ENCODE assay signal across 1 cellular context in the genomic region with DNA sequence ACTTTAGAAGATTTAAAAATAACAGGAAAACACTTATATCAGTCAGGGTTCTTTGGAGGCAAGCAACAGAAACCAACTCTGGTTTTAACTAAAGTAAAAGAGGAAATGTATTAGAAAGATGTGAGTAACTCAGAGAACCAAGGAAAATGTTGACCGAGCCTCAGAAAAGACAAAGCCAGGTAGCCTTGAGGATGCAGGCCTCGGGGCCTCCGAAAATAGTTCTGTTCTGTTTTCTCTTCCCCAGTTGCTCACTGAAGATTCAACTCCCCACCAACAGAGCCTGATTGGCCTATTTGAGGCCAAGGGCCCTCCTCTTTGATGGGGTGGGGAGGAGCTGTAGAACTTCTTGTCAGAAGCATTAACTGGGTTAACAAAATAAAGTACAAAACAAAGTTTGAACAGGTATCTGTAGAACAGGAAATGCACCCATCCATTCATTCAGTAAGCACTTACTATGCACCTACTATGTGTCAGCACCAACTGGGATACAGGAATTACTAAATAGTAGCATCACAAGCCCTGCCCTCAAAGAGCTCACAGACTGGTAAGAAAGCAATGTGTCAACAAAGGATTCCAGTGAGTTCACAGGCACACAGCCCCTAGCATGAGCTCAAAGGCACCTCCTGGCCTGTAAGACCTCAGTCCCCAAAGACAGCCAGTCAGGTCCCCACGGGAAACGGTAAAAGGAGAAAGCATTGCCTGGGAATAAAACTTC.
A peak's percentile ranks its signal among the peaks of the same experiment; 100 is the strongest.
TF ChIP-seq lines count a peak whose summit lies in the region.

No MANE protein-coding gene starts in this region.

TF ChIP-seq in GM12878, 131 proteins besides CTCF, POLR2A, EP300 and RAD21:
- no peak for TF ChIP-seq ZNF207 (IDR thresholded peaks at IDR 0.05; ENCODE audit: borderline replicate concordance)
- TF ChIP-seq CHD1 (IDR thresholded peaks at IDR 0.05; ENCODE audit: low read depth, low read length) = no peak
- no peak for TF ChIP-seq CREB1 (IDR thresholded peaks at IDR 0.05; ENCODE audit: low read depth)
- no peak for TF ChIP-seq TCF12 (IDR thresholded peaks at IDR 0.05; ENCODE audit: low read depth, low read length)
- TF ChIP-seq LARP7 (IDR thresholded peaks at IDR 0.05) = no peak
- TF ChIP-seq ZBED1 (IDR thresholded peaks at IDR 0.05; ENCODE audit: borderline replicate concordance) = no peak
- TF ChIP-seq ZNF217 (IDR thresholded peaks at IDR 0.05) = no peak
- TF ChIP-seq CBX5 (IDR thresholded peaks at IDR 0.05; ENCODE audit: low read depth) = 0 out of 2 replicates have a peak, but pooled peaks have one; percentile 32
- TF ChIP-seq, protein P1, sequence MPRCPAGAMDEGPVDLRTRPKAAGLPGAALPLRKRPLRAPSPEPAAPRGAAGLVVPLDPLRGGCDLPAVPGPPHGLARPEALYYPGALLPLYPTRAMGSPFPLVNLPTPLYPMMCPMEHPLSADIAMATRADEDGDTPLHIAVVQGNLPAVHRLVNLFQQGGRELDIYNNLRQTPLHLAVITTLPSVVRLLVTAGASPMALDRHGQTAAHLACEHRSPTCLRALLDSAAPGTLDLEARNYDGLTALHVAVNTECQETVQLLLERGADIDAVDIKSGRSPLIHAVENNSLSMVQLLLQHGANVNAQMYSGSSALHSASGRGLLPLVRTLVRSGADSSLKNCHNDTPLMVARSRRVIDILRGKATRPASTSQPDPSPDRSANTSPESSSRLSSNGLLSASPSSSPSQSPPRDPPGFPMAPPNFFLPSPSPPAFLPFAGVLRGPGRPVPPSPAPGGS (IDR thresholded peaks at IDR 0.05; ENCODE audit: borderline replicate concordance, insufficient read depth, low read depth, low read length, poor library complexity, severe bottlenecking) = no peak
- TF ChIP-seq, protein P2, sequence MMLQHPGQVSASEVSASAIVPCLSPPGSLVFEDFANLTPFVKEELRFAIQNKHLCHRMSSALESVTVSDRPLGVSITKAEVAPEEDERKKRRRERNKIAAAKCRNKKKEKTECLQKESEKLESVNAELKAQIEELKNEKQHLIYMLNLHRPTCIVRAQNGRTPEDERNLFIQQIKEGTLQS (IDR thresholded peaks at IDR 0.05; ENCODE audit: borderline replicate concordance, extremely low read depth, low read depth, low read length) = no peak
- TF ChIP-seq HDAC2 (IDR thresholded peaks at IDR 0.05) = no peak
- no peak for TF ChIP-seq BHLHE40 (IDR thresholded peaks at IDR 0.05; ENCODE audit: borderline replicate concordance in 1 of 2, low read depth in 2 of 2, low read length in 1 of 2)
- TF ChIP-seq, protein P3, sequence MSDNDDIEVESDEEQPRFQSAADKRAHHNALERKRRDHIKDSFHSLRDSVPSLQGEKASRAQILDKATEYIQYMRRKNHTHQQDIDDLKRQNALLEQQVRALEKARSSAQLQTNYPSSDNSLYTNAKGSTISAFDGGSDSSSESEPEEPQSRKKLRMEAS (IDR thresholded peaks at IDR 0.05; ENCODE audit: low read depth, low read length) = no peak
- TF ChIP-seq CBX3 (IDR thresholded peaks at IDR 0.05; ENCODE audit: borderline replicate concordance, low read depth) = no peak
- TF ChIP-seq SPI1 (IDR thresholded peaks at IDR 0.05; ENCODE audit: borderline replicate concordance, insufficient read depth, low read depth, low read length) = peak; percentile 45; the same call in 1 of the 2 replicates
- TF ChIP-seq, protein P4, sequence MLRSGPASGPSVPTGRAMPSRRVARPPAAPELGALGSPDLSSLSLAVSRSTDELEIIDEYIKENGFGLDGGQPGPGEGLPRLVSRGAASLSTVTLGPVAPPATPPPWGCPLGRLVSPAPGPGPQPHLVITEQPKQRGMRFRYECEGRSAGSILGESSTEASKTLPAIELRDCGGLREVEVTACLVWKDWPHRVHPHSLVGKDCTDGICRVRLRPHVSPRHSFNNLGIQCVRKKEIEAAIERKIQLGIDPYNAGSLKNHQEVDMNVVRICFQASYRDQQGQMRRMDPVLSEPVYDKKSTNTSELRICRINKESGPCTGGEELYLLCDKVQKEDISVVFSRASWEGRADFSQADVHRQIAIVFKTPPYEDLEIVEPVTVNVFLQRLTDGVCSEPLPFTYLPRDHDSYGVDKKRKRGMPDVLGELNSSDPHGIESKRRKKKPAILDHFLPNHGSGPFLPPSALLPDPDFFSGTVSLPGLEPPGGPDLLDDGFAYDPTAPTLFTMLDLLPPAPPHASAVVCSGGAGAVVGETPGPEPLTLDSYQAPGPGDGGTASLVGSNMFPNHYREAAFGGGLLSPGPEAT (IDR thresholded peaks at IDR 0.05; ENCODE audit: low read depth) = no peak
- TF ChIP-seq, protein P5, sequence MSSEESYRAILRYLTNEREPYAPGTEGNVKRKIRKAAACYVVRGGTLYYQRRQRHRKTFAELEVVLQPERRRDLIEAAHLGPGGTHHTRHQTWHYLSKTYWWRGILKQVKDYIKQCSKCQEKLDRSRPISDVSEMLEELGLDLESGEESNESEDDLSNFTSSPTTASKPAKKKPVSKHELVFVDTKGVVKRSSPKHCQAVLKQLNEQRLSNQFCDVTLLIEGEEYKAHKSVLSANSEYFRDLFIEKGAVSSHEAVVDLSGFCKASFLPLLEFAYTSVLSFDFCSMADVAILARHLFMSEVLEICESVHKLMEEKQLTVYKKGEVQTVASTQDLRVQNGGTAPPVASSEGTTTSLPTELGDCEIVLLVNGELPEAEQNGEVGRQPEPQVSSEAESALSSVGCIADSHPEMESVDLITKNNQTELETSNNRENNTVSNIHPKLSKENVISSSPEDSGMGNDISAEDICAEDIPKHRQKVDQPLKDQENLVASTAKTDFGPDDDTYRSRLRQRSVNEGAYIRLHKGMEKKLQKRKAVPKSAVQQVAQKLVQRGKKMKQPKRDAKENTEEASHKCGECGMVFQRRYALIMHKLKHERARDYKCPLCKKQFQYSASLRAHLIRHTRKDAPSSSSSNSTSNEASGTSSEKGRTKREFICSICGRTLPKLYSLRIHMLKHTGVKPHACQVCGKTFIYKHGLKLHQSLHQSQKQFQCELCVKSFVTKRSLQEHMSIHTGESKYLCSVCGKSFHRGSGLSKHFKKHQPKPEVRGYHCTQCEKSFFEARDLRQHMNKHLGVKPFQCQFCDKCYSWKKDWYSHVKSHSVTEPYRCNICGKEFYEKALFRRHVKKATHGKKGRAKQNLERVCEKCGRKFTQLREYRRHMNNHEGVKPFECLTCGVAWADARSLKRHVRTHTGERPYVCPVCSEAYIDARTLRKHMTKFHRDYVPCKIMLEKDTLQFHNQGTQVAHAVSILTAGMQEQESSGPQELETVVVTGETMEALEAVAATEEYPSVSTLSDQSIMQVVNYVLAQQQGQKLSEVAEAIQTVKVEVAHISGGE (CRISPR knock-in tag; IDR thresholded peaks at IDR 0.05) = no peak
- TF ChIP-seq SRF (IDR thresholded peaks at IDR 0.05; ENCODE audit: low read depth in 2 of 2, low read length in 2 of 2) = no peak
- TF ChIP-seq ZNF384 (IDR thresholded peaks at IDR 0.05; ENCODE audit: borderline replicate concordance, low read depth, low read length) = no peak
- no peak for TF ChIP-seq ESRRA (IDR thresholded peaks at IDR 0.05; ENCODE audit: low read length)
- TF ChIP-seq TAF1 (IDR thresholded peaks at IDR 0.05; ENCODE audit: borderline replicate concordance, low read depth, low read length) = no peak
- 0 out of 4 replicates have a peak, but pooled peaks of 1 of the 2 experiments have one; percentile 14 for TF ChIP-seq IKZF2 (IDR thresholded peaks at IDR 0.05)
- no peak for TF ChIP-seq RUNX3 (IDR thresholded peaks at IDR 0.05; ENCODE audit: low read length)
- no peak for TF ChIP-seq TBL1XR1 (IDR thresholded peaks at IDR 0.05; ENCODE audit: low read depth, low read length)
- TF ChIP-seq NFIC (IDR thresholded peaks at IDR 0.05; ENCODE audit: low read depth, low read length) = peak; percentile 8; the same call in 1 of the 2 replicates
